15 cellular contexts compared by ENCODE assay signal in the genomic region with DNA sequence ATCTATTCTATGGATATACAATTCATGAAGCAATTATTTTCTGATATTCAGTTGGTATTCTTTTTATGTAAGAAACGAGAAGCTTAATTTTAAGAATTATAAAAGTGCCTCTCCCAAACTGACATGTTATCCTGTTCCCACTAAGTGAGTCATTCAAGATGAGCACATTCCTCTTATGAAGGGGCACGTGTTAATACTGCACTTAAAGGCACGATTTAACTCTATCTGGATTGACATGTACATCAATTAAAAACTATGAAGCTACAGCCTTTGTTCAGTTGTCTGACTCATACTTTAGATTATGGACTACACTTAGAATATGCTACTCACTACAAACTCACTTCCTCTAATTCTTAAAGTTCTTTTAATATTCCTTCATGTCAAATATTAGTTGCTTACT.
"Had no signal": no experiment of that assay in that cellular context is flagged by ENCODE, and none has a peak within 500 bp of the region (broad histone marks: within the 10 kb centered on the region; RNA-seq: fewer than 3 reads in every experiment).

No MANE protein-coding gene starts in this region.

- H3K27me3 ChIP-seq: ascending aorta, neutrophil, right atrium auricular region, tibial nerve had no signal

- H3K4me2 ChIP-seq: smooth muscle cell had no signal

- ATAC-seq: activated CD8-positive, alpha-beta T cell treated with anti-CD3 and anti-CD28 coated beads for 36 hours; left cardiac atrium; lower lobe of right lung; naive thymus-derived CD4-positive, alpha-beta T cell; stimulated activated naive B cell treated with anti-CD40 and anti-IgM and Interleukin-4, amounts not matched to agents 10 μg/mL and 1 μg/mL and 100 μg/mL, for 72 hours had no signal

- H3K36me3 Mint-ChIP-seq: stimulated activated naive B cell treated with anti-CD40 and anti-IgM and Interleukin-4, amounts not matched to agents 10 μg/mL and 1 μg/mL and 100 μg/mL, for 72 hours had no signal

- H3K36me3 ChIP-seq: ascending aorta, lower lobe of right lung, neutrophil, right atrium auricular region, tibial nerve had no signal

- H3K4me1 ChIP-seq: ascending aorta, lower lobe of right lung, right atrium auricular region, tibial nerve had no signal

- H3K27ac Mint-ChIP-seq: activated CD8-positive, alpha-beta T cell treated with anti-CD3 and anti-CD28 coated beads for 36 hours; naive thymus-derived CD4-positive, alpha-beta T cell; stimulated activated naive B cell treated with anti-CD40 and anti-IgM and Interleukin-4, amounts not matched to agents 10 μg/mL and 1 μg/mL and 100 μg/mL, for 72 hours; T-helper 2 cell treated with Interferon-gamma antibody and Interleukin-4, amounts not matched to agents 5 μg/mL and 100 μg/mL, for 36 hours had no signal

- H3K4me3 ChIP-seq: ascending aorta, lower lobe of right lung, right atrium auricular region, smooth muscle cell, tibial nerve had no signal

- H3K27ac ChIP-seq: ascending aorta, epithelial cell of prostate, lower lobe of right lung, neutrophil, right atrium auricular region, tibial nerve had no signal

- H3K9me3 ChIP-seq: ascending aorta, lower lobe of right lung, neutrophil, right atrium auricular region, tibial nerve had no signal

- DNase-seq: activated CD8-positive, alpha-beta memory T cell treated with anti-CD3 and anti-CD28 coated beads, Interleukin-2, amount 50 U/mL, for 48 hours; activated CD8-positive, alpha-beta T cell treated with anti-CD3 and anti-CD28 coated beads for 36 hours; effector CD4-positive, alpha-beta T cell; left cardiac atrium; lower lobe of right lung; naive thymus-derived CD4-positive, alpha-beta T cell; stimulated activated naive B cell treated with anti-CD40 and anti-IgM and Interleukin-4, amounts not matched to agents 10 μg/mL and 1 μg/mL and 100 μg/mL, for 72 hours; SW 1271 had no signal
